12 cellular contexts compared by ENCODE assay signal in the genomic region with DNA sequence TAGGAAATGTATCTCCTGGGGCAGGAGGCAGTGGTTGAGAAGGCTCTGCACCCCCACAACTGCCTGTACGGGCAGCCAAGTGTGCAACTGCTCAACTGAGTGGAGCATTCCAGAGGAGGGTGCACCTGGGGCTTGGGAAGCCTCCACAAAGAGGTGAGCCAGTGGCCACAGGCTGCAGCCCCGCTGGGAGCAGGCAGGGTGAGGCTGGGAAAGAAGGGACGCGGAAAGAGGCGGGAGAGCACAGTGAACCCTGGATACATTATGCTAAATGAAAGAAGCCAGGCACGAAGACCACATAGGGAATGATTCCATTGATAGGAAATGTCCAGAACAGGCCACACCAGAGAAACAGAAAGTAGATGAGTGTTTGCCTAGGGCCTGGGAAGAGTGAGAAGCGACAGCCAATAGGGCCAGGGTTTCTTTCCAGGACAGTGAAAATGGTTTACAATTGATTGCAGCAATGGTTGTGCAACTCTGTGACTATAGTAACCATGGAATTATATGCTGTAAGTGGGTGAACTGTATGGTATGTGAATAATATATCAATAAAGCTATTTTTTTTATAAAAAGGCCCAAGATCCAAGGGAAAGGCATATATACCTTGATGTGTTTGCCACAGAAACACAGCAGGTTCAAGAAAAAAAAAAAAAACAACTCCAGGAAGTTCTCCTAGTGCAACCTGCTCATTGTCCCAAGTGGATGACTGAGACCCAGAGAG.
A peak's percentile ranks its signal among the peaks of the same experiment; 100 is the strongest.
DNase-seq lines count a peak whose midpoint lies in the region; ATAC-seq and TF ChIP-seq lines count a peak whose summit lies in the region.
"Had no signal": no experiment of that assay in that cellular context is flagged by ENCODE, and none has a peak within 500 bp of the region (broad histone marks: within the 10 kb centered on the region; RNA-seq: fewer than 3 reads in every experiment).

No MANE protein-coding gene starts in this region.

- POLR2A ChIA-PET in MCF 10A (lab: Yijun Ruan, JAX), result no interaction called here
- POLR2A ChIA-PET in GM10248 (lab: Yijun Ruan, JAX), result no interaction called here

- DNase-seq in MCF 10A (ENCODE audit: unreplicated experiment) (peak; percentile 81), breast epithelium (ENCODE audit: low spot score in 2 of 2) (no peak), cardiac fibroblast (ENCODE audit: low read depth in 2 of 2) (peak; percentile 36 to 48), left kidney (ENCODE audit: low read depth, low spot score) (peak; percentile 94), type B pancreatic cell (ENCODE audit: extremely low spot score, unreplicated experiment) (no peak), NCI-H2081 (lab: John Stamatoyannopoulos, UW) (no peak), GM10248 (ENCODE audit: extremely low spot score) (no peak)
- DNase-seq: anterior cingulate cortex, T-helper 9 cell, testis had no signal

- no peaks in the 10 kb centered on the region for H3K27me3 ChIP-seq in breast epithelium
- H3K27me3 ChIP-seq: testis had no signal

- H3K27me3 Mint-ChIP-seq in MCF 10A (ENCODE audit: insufficient read depth, unreplicated experiment), result no peaks in the 10 kb centered on the region
- H3K27me3 Mint-ChIP-seq in type B pancreatic cell, result no peaks in the 10 kb centered on the region

- H3K4me1 Mint-ChIP-seq in MCF 10A (ENCODE audit: insufficient read depth, unreplicated experiment), result peaks cover 21% of the 10 kb centered on the region
- peaks cover 43% of the 10 kb centered on the region for H3K4me1 Mint-ChIP-seq in type B pancreatic cell (ENCODE audit: unreplicated experiment)

- no peaks in the 10 kb centered on the region for H3K36me3 ChIP-seq in breast epithelium

- CTCF ChIA-PET in MCF 10A (lab: Yijun Ruan, JAX), result no interaction called here
- CTCF ChIA-PET in GM10248 (lab: Yijun Ruan, JAX), result no interaction called here

- intact Hi-C loops in MCF 10A (cut with micrococcal nuclease), result loop anchor here (1.0 kb wide), 2 partner anchors 34 to 56 kb away; no protein-coding TSS in a partner anchor
- intact Hi-C loops in breast epithelium (cut with DNase I; ENCODE audit: low total_unique reads), result no loop called here

- no peaks in the 10 kb centered on the region for H3K4me1 ChIP-seq in breast epithelium
- H3K4me1 ChIP-seq: testis had no signal

- ATAC-seq in GM21717 (IDR thresholded peaks at IDR 0.05; ENCODE audit: unreplicated experiment), result no peak
- ATAC-seq: natural killer cell treated with Interleukin-12 subunit alpha and Interleukin-12 subunit beta and Interleukin-15 and Interleukin-18, amount 100 ng/mL, for 72 hours had no signal

- H3K9me3 Mint-ChIP-seq in MCF 10A (ENCODE audit: unreplicated experiment) (no peaks in the 10 kb centered on the region), type B pancreatic cell (peaks cover 5% of the 10 kb centered on the region)
- H3K9me3 Mint-ChIP-seq: natural killer cell treated with Interleukin-12 subunit alpha and Interleukin-12 subunit beta and Interleukin-15 and Interleukin-18, amount 100 ng/mL, for 72 hours had no signal

- H3K36me3 Mint-ChIP-seq in MCF 10A (ENCODE audit: insufficient read depth, unreplicated experiment), result peaks cover 5% of the 10 kb centered on the region
- H3K36me3 Mint-ChIP-seq in type B pancreatic cell, result no peaks in the 10 kb centered on the region
- H3K36me3 Mint-ChIP-seq: natural killer cell treated with Interleukin-12 subunit alpha and Interleukin-12 subunit beta and Interleukin-15 and Interleukin-18, amount 100 ng/mL, for 72 hours had no signal

- TF ChIP-seq CTCF in MCF 10A (IDR thresholded peaks at IDR 0.05; ENCODE audit: unreplicated experiment) (no peak), breast epithelium (IDR thresholded peaks at IDR 0.05) (no peak), cardiac fibroblast (IDR thresholded peaks at IDR 0.05; ENCODE audit: low read depth, low read length) (no peak), type B pancreatic cell (conservative IDR thresholded peaks at IDR 0.05) (no peak), GM10248 (IDR thresholded peaks at IDR 0.05; ENCODE audit: control extremely low read depth, extremely low read depth, low read depth, missing control alignments) (no peak)

- no peaks in the 10 kb centered on the region for H3K9me3 ChIP-seq in breast epithelium
- H3K9me3 ChIP-seq: testis had no signal

- H3K4me3 ChIP-seq in breast epithelium (no peak overlapping the region), cardiac fibroblast (replicated peaks in 1 of 2; ENCODE audit: low read depth in 2 of 2, low read length in 2 of 2) (no peak overlapping the region)
- H3K4me3 ChIP-seq: testis had no signal

- no TSS peak for BruUV-seq in MCF 10A (replicated peaks; lab: Mats Ljungman, UMichigan)

- TF ChIP-seq POLR2A in breast epithelium (IDR thresholded peaks at IDR 0.05), result no peak

- H3K27ac Mint-ChIP-seq in MCF 10A (ENCODE audit: low read depth, unreplicated experiment), result peak overlapping the region; percentile 39
- H3K27ac Mint-ChIP-seq in type B pancreatic cell, result peak overlapping the region; percentile 51
- H3K27ac Mint-ChIP-seq: natural killer cell treated with Interleukin-12 subunit alpha and Interleukin-12 subunit beta and Interleukin-15 and Interleukin-18, amount 100 ng/mL, for 72 hours had no signal

- H3K4me3 Mint-ChIP-seq in MCF 10A (ENCODE audit: unreplicated experiment) (no peak overlapping the region), type B pancreatic cell (peak overlapping the region; percentile 38)
- H3K4me3 Mint-ChIP-seq: natural killer cell treated with Interleukin-12 subunit alpha and Interleukin-12 subunit beta and Interleukin-15 and Interleukin-18, amount 100 ng/mL, for 72 hours had no signal

- H3K27ac ChIP-seq in breast epithelium, result no peak overlapping the region
- H3K27ac ChIP-seq: testis had no signal

Comparison
In these comparisons a context has a peak if more than half of its experiments do, and no peak if none do; other contexts are left out.
1. DNase-seq: peak in MCF 10A (single experiment), cardiac fibroblast (2 of 2) and left kidney (single experiment); none in breast epithelium (0 of 2), type B pancreatic cell (single experiment), NCI-H2081 (0 of 2) and GM10248 (single experiment).